ENCODE assay signal across 1 cellular context in genomic region chr22:43142881-43143562, GRCh38.
TF ChIP-seq lines count a peak whose summit lies in the region.

MCAT (minus strand) TSS chr22:43143398; CDS start chr22:43143348, 50 bp downstream.

TF ChIP-seq in HepG2, 621 proteins besides CTCF, POLR2A, EP300 and RAD21 (continued from another document and continues in another):
- 0 out of 2 replicates have a peak, but pooled peaks have one; percentile 76 for TF ChIP-seq TERF1 (CRISPR knock-in tag; IDR thresholded peaks at IDR 0.05)
- peak; percentile 88 for TF ChIP-seq TFDP1 (CRISPR knock-in tag; IDR thresholded peaks at IDR 0.05; ENCODE audit: borderline replicate concordance)
- no peak for TF ChIP-seq SRSF9 (IDR thresholded peaks at IDR 0.05; ENCODE audit: borderline replicate concordance, insufficient read depth, low read depth, low read length, poor library complexity, severe bottlenecking)
- TF ChIP-seq ELK4 (CRISPR knock-in tag; IDR thresholded peaks at IDR 0.05; ENCODE audit: borderline replicate concordance): peak; percentile 96; the same call in 1 of the 2 replicates
- peak; percentile 61 for TF ChIP-seq ZBTB40 (IDR thresholded peaks at IDR 0.05)
- peak; percentile 74; the same call in 1 of the 2 replicates for TF ChIP-seq ZBTB40 (CRISPR knock-in tag; IDR thresholded peaks at IDR 0.05)
- peak; percentile 55; the same call in 1 of the 2 replicates for TF ChIP-seq RXRA (CRISPR knock-in tag; IDR thresholded peaks at IDR 0.05)
- TF ChIP-seq YEATS2 (CRISPR knock-in tag; IDR thresholded peaks at IDR 0.05; ENCODE audit: borderline replicate concordance): peak; percentile 97
- peak; percentile 89 for TF ChIP-seq CBX5 (CRISPR knock-in tag; IDR thresholded peaks at IDR 0.05; ENCODE audit: borderline replicate concordance)
- TF ChIP-seq KDM4B (CRISPR knock-in tag; IDR thresholded peaks at IDR 0.05): peak; percentile 86; the same call in 1 of the 2 replicates
- 0 out of 2 replicates have a peak, but pooled peaks have one; percentile 22 for TF ChIP-seq ZNF264 (CRISPR knock-in tag; IDR thresholded peaks at IDR 0.05)
- peak; percentile 73; the same call in 1 of the 2 replicates for TF ChIP-seq ZNF709 (CRISPR knock-in tag; IDR thresholded peaks at IDR 0.05)
- no peak for TF ChIP-seq ZBTB49 (CRISPR knock-in tag; IDR thresholded peaks at IDR 0.05; ENCODE audit: borderline replicate concordance)
- TF ChIP-seq ZNF441 (CRISPR knock-in tag; IDR thresholded peaks at IDR 0.05; ENCODE audit: borderline replicate concordance): no peak
- peak; percentile 79; the same call in 1 of the 2 replicates for TF ChIP-seq ZBED4 (CRISPR knock-in tag; IDR thresholded peaks at IDR 0.05; ENCODE audit: borderline replicate concordance)
- TF ChIP-seq THAP7 (CRISPR knock-in tag; IDR thresholded peaks at IDR 0.05): no peak
- peak; percentile 92 for TF ChIP-seq KLF11 (CRISPR knock-in tag; IDR thresholded peaks at IDR 0.05)
- peak; percentile 100 for TF ChIP-seq GMEB1 (CRISPR knock-in tag; IDR thresholded peaks at IDR 0.05; ENCODE audit: borderline replicate concordance)
- TF ChIP-seq ZNF362 (CRISPR knock-in tag; IDR thresholded peaks at IDR 0.05; ENCODE audit: borderline replicate concordance): peak; percentile 10; the same call in 1 of the 2 replicates
- no peak for TF ChIP-seq AGO1 (IDR thresholded peaks at IDR 0.05; ENCODE audit: low read depth, low read length, poor library complexity, severe bottlenecking)
- TF ChIP-seq KLF16 (CRISPR knock-in tag; IDR thresholded peaks at IDR 0.05): peak in 1 of 2 experiments; percentile 93; a peak in 2 of 4 replicates
- peak; percentile 83; the same call in 1 of the 2 replicates for TF ChIP-seq CENPT (CRISPR knock-in tag; IDR thresholded peaks at IDR 0.05; ENCODE audit: low read depth)
- no peak for TF ChIP-seq SKIL (CRISPR knock-in tag; IDR thresholded peaks at IDR 0.05; ENCODE audit: borderline replicate concordance)
